16 cellular contexts compared by ENCODE assay signal in the genomic region with DNA sequence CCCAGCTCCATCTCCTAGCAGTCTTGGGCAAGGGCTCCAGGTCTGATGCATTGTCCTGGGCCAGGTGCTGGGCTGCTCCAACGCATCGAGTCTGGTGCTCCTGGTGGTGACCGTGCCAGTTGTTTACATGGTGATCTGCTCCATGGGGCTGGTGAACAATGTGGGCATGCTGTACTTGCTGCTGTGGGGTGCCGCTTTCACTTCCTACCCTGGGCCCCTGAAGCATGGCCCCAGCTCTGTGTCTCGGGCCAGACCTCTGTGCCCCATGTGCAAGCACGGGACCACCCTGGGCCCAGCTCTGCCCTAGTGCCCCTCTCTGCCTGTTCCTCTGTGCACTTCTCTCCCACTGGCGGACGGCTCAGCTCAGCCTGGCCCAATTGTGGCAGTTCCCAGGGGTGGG.
DNase-seq lines count a peak whose midpoint lies in the region; ATAC-seq, FAIRE-seq and TF ChIP-seq lines count a peak whose summit lies in the region.
"Had no signal": no experiment of that assay in that cellular context is flagged by ENCODE, and none has a peak within 500 bp of the region (broad histone marks: within the 10 kb centered on the region; RNA-seq: fewer than 3 reads in every experiment).

No MANE protein-coding gene starts in this region.

- no TSS peak for BruUV-seq in K562 (replicated peaks; lab: Mats Ljungman, UMichigan)

- no peak for ATAC-seq in K562
- ATAC-seq in left cardiac atrium = peak; percentile 20 to 21
- ATAC-seq in naive B cell (ENCODE audit: low read depth in 2 of 2) = peak; percentile 50 to 51
- ATAC-seq in upper lobe of right lung = peak; percentile 9
- ATAC-seq in HG02885 (IDR thresholded peaks at IDR 0.05; ENCODE audit: poor library complexity, unreplicated experiment) = no peak

- TF ChIP-seq CTCF in K562 (IDR thresholded peaks at IDR 0.05 in 2 of 3, conservative IDR thresholded peaks at IDR 0.05 in 1 of 3; ENCODE audit: insufficient read depth in 2 of 3, low read depth in 1 of 3, low read length in 3 of 3) = no peak
- no peak for TF ChIP-seq CTCF in upper lobe of right lung (IDR thresholded peaks at IDR 0.05)

- TF ChIP-seq EP300 in K562 (IDR thresholded peaks at IDR 0.05; ENCODE audit: low read length) = no peak

- no peak overlapping the region for H3K4me3 ChIP-seq in K562
- H3K4me3 ChIP-seq in upper lobe of right lung = no peak overlapping the region
- H3K4me3 ChIP-seq: HAP-1 had no signal

- intact Hi-C loops in K562 (cut with micrococcal nuclease) (no loop called here), left cardiac atrium (cut with DNase I) (no loop called here), upper lobe of right lung (cut with DNase I) (no loop called here)

- H3K4me2 ChIP-seq in K562 (ENCODE audit: insufficient read depth, low read length) = no peak overlapping the region

- CTCF ChIA-PET in K562 (lab: Yijun Ruan, JAX; ENCODE audit: low intra/inter-chr PET ratio) = no interaction called here

- H3K27me3 Mint-ChIP-seq in naive B cell = no peaks in the 10 kb centered on the region
- H3K27me3 Mint-ChIP-seq: CD4-positive, CD25-positive, alpha-beta regulatory T cell had no signal

- H3K27ac ChIP-seq in K562 (ENCODE audit: extremely low read depth, low read depth, low read length) (no peak overlapping the region), upper lobe of right lung (no peak overlapping the region)

- POLR2A ChIA-PET in K562 (lab: Yijun Ruan, JAX) = interaction anchor here (1.0 kb wide), 1 partner anchor 9 kb away, joined by 3 read pairs; no protein-coding TSS in a partner anchor

- no peak for TF ChIP-seq RAD21 in K562 (CRISPR knock-in tag; conservative IDR thresholded peaks at IDR 0.05 in 1 of 2, IDR thresholded peaks at IDR 0.05 in 1 of 2)

- H3K27me3 ChIP-seq in K562 (ENCODE audit: control insufficient read depth in 2 of 2, insufficient read depth in 2 of 2, low read length in 2 of 2) (no peaks in the 10 kb centered on the region), upper lobe of right lung (no peaks in the 10 kb centered on the region)

- no peaks in the 10 kb centered on the region for H3K36me3 Mint-ChIP-seq in naive B cell

- H3K9me3 ChIP-seq in K562 (replicated peaks; ENCODE audit: control insufficient read depth, insufficient read depth, low read depth, low read length) = no peaks in the 10 kb centered on the region
- no peaks in the 10 kb centered on the region for H3K9me3 ChIP-seq in upper lobe of right lung
- H3K9me3 ChIP-seq: Caco-2, HAP-1 had no signal

- H3K36me3 ChIP-seq in K562 (ENCODE audit: control insufficient read depth, insufficient read depth, low read length) (no peaks in the 10 kb centered on the region; the same call in 1 of the 3 replicates), upper lobe of right lung (no peaks in the 10 kb centered on the region)
- H3K36me3 ChIP-seq: HAP-1 had no signal

- peak overlapping the region in 4 of 8 donors; percentile 7 to 65 (median 38) for H3K4me3 Mint-ChIP-seq in naive B cell
- H3K4me3 Mint-ChIP-seq: CD4-positive, CD25-positive, alpha-beta regulatory T cell had no signal

- 92% methylated on average over 7 of the region's 8 CpGs for WGBS in K562 (ENCODE audit: insufficient coverage, low coverage, missing lambda C conversion rate)

- peak overlapping the region in 1 of 2 experiments; percentile 37; a peak in 1 of 4 replicates for H3K9ac ChIP-seq in K562 (ENCODE audit: insufficient read depth in 1 of 2, low read depth in 2 of 2, low read length in 2 of 2)

- no peak overlapping the region for H2AFZ ChIP-seq in K562 (ENCODE audit: low read depth, low read length)

- TF ChIP-seq POLR2A in K562 (conservative IDR thresholded peaks at IDR 0.05) = no peak
- no peak for TF ChIP-seq POLR2A in H54 (IDR thresholded peaks at IDR 0.05; ENCODE audit: low read depth, low read length)

- DNase-seq in K562 (ENCODE audit: extremely low read depth in 1 of 4, low spot score in 3 of 4) (no peak), left cardiac atrium (no peak), naive B cell (no peak), upper lobe of right lung (no peak), DMS153 treated with DMSO at 0.1 percent for 48 hours (lab: John Stamatoyannopoulos, UW; ENCODE audit: unreplicated experiment) (no peak), H54 (ENCODE audit: insufficient read length, low spot score) (no peak)
- DNase-seq: Caco-2; CD4-positive, CD25-positive, alpha-beta regulatory T cell; DMS153; KG1; NCI-H1436 treated with DMSO at 0.1 percent for 48 hours; NCI-H2029 treated with DMSO at 0.1 percent for 48 hours; NCI-H748 treated with DMSO at 0.1 percent for 48 hours had no signal

- H3K27ac Mint-ChIP-seq in naive B cell = peak overlapping the region in 1 of 6 donors; percentile 74
- H3K27ac Mint-ChIP-seq: CD4-positive, CD25-positive, alpha-beta regulatory T cell had no signal

- H3K4me1 ChIP-seq in K562 (replicated peaks in 1 of 2; ENCODE audit: control insufficient read depth in 2 of 2, insufficient read depth in 2 of 2, low read length in 2 of 2) (peaks cover 4 to 12% of the 10 kb centered on the region in 2 experiments; a peak in 2 of 5 replicates), upper lobe of right lung (no peaks in the 10 kb centered on the region)

- in situ Hi-C loops in K562 (cut with MboI) = no loop called here

- H3K4me1 Mint-ChIP-seq in naive B cell = peaks cover 19 to 33% (median 26%) of the 10 kb centered on the region in 3 donors

- no peaks in the 10 kb centered on the region for H3K9me3 Mint-ChIP-seq in naive B cell
- H3K9me3 Mint-ChIP-seq: CD4-positive, CD25-positive, alpha-beta regulatory T cell had no signal

- no peaks in the 10 kb centered on the region; the same call in 1 of the 2 replicates for H4K20me1 ChIP-seq in K562 (replicated peaks; ENCODE audit: control insufficient read depth, insufficient read depth, low read length)

- no peaks in the 10 kb centered on the region for H3K9me1 ChIP-seq in K562 (ENCODE audit: control insufficient read depth, insufficient read depth, low read length)

- no peaks in the 10 kb centered on the region for H3K79me2 ChIP-seq in K562 (ENCODE audit: control insufficient read depth, insufficient read depth, low read length)

- FAIRE-seq in K562 (lab: Jason Lieb, UNC) (no peak), H54 (lab: Jason Lieb, UNC) (no peak)
- FAIRE-seq: GM19239 had no signal

TF ChIP-seq in K562, 482 proteins besides CTCF, POLR2A, EP300 and RAD21:
- TF ChIP-seq ZNF764 (CRISPR knock-in tag; IDR thresholded peaks at IDR 0.05; ENCODE audit: low read depth) = no peak
- no peak for TF ChIP-seq TFAM (CRISPR knock-in tag; conservative IDR thresholded peaks at IDR 0.05)
- no peak for TF ChIP-seq FOXA3 (CRISPR knock-in tag; conservative IDR thresholded peaks at IDR 0.05 in 1 of 2, IDR thresholded peaks at IDR 0.05 in 1 of 2)
- TF ChIP-seq ELF2 (CRISPR knock-in tag; IDR thresholded peaks at IDR 0.05) = no peak
- peak; percentile 9 for TF ChIP-seq RBM22 (IDR thresholded peaks at IDR 0.05; ENCODE audit: low read depth, low read length, poor library complexity, severe bottlenecking)

Comparison
In these comparisons a context has a peak if more than half of its experiments do, and no peak if none do; other contexts are left out.
1. ATAC-seq: peak in left cardiac atrium (2 of 2), naive B cell (2 of 2) and upper lobe of right lung (single experiment); none in K562 (single experiment) and HG02885 (single experiment).